19 cellular contexts compared by ENCODE assay signal in genomic region chr10:71776528-71776927, GRCh38. TPM values are rescaled to one million over a fixed set of nuclear protein-coding genes. Genes with fewer than 3 reads are reported as not detected.
DNase-seq lines count a peak whose midpoint lies in the region; ATAC-seq lines count a peak whose summit lies in the region.
"Had no signal": no experiment of that assay in that cellular context is flagged by ENCODE, and none has a peak within 500 bp of the region (broad histone marks: within the 10 kb centered on the region; RNA-seq: fewer than 3 reads in every experiment).

No MANE protein-coding gene starts in this region.

- peaks cover 38 to 59% (median 40%) of the 10 kb centered on the region in 3 donors for H3K4me1 Mint-ChIP-seq in CD8-positive, alpha-beta memory T cell
- peaks cover 78% of the 10 kb centered on the region for H3K4me1 Mint-ChIP-seq in dendritic cell treated with granulocyte-macrophage colony-stimulating factor and Interleukin-4, amounts not matched to agents 40 ng/mL and 50 ng/mL, for 4 days (ENCODE audit: low read depth)

- intact Hi-C loops in dendritic cell treated with granulocyte-macrophage colony-stimulating factor and Interleukin-4, amounts not matched to agents 40 ng/mL and 50 ng/mL, for 4 days (cut with micrococcal nuclease), result loop anchor here (5.0 kb wide), 1 partner anchor 64 kb away; no protein-coding TSS in a partner anchor

- peak; percentile 66 to 82 for DNase-seq in AML-193 (lab: John Stamatoyannopoulos, UW)
- peak in 1 of 5 donors; percentile 27 for DNase-seq in CD8-positive, alpha-beta memory T cell
- peak; percentile 33 for DNase-seq in NOMO-1 treated with dmso at 0.1 percent for 144 hours (lab: John Stamatoyannopoulos, UW; ENCODE audit: unreplicated experiment)
- DNase-seq in HK-2 (ENCODE audit: unreplicated experiment), result no peak
- DNase-seq in superior temporal gyrus (ENCODE audit: extremely low spot score), result no peak
- DNase-seq in HT-29 (ENCODE audit: low spot score), result no peak
- DNase-seq: activated CD4-positive, alpha-beta memory T cell treated with anti-CD3 and anti-CD28 coated beads, Interleukin-2, amount 10 ng/mL, durations not matched to agents 7 days and 5 days; activated effector memory CD4-positive, alpha-beta T cell treated with Interleukin-2 at 50 U/mL for 16 hours; EL; midbrain; NCI-H446 treated with DMSO at 0.1 percent for 48 hours; stimulated activated CD4-positive, alpha-beta T cell treated with anti-CD3 and anti-CD28 coated beads, Interleukin-12 subunit alpha, Interleukin-12 subunit beta, amount 100 ng/mL, for 4 hours; tibial artery had no signal

- H3K27ac ChIP-seq in CD8-positive, alpha-beta memory T cell (ENCODE audit: low read depth, low read length), result no peak overlapping the region
- H3K27ac ChIP-seq: parathyroid adenoma, tibial artery had no signal

- H3K27me3 ChIP-seq in CD8-positive, alpha-beta memory T cell (ENCODE audit: insufficient read depth, low read length, poor library complexity, severe bottlenecking), result no peaks in the 10 kb centered on the region
- H3K27me3 ChIP-seq: body of pancreas, tibial artery had no signal

- peaks cover 0 to 2% (median 0%) of the 10 kb centered on the region in 5 donors for H3K9me3 Mint-ChIP-seq in CD8-positive, alpha-beta memory T cell
- no peaks in the 10 kb centered on the region for H3K9me3 Mint-ChIP-seq in dendritic cell treated with granulocyte-macrophage colony-stimulating factor and Interleukin-4, amounts not matched to agents 40 ng/mL and 50 ng/mL, for 4 days

- ATAC-seq in HG03520 (IDR thresholded peaks at IDR 0.05; ENCODE audit: unreplicated experiment), result no peak
- ATAC-seq: body of pancreas, Panc1 had no signal

- H3K27me3 Mint-ChIP-seq in CD8-positive, alpha-beta memory T cell, result no peaks in the 10 kb centered on the region
- no peaks in the 10 kb centered on the region for H3K27me3 Mint-ChIP-seq in dendritic cell treated with granulocyte-macrophage colony-stimulating factor and Interleukin-4, amounts not matched to agents 40 ng/mL and 50 ng/mL, for 4 days
- H3K27me3 Mint-ChIP-seq: activated CD4-positive, alpha-beta memory T cell treated with anti-CD3 and anti-CD28 coated beads, Interleukin-2, amount 10 ng/mL, durations not matched to agents 7 days and 5 days had no signal

- peaks cover 0 to 13% (median 5%) of the 10 kb centered on the region in 3 donors for H3K36me3 Mint-ChIP-seq in CD8-positive, alpha-beta memory T cell
- H3K36me3 Mint-ChIP-seq in dendritic cell treated with granulocyte-macrophage colony-stimulating factor and Interleukin-4, amounts not matched to agents 40 ng/mL and 50 ng/mL, for 4 days (ENCODE audit: low read depth), result peaks cover 20% of the 10 kb centered on the region

- peak overlapping the region in 6 of 8 donors; percentile 19 to 96 (median 68) for H3K27ac Mint-ChIP-seq in CD8-positive, alpha-beta memory T cell
- peak overlapping the region; percentile 76 for H3K27ac Mint-ChIP-seq in dendritic cell treated with granulocyte-macrophage colony-stimulating factor and Interleukin-4, amounts not matched to agents 40 ng/mL and 50 ng/mL, for 4 days
- H3K27ac Mint-ChIP-seq: activated CD4-positive, alpha-beta memory T cell treated with anti-CD3 and anti-CD28 coated beads, Interleukin-2, amount 10 ng/mL, durations not matched to agents 7 days and 5 days had no signal

- peak overlapping the region in 1 of 7 donors; percentile 73 for H3K4me3 Mint-ChIP-seq in CD8-positive, alpha-beta memory T cell
- H3K4me3 Mint-ChIP-seq in dendritic cell treated with granulocyte-macrophage colony-stimulating factor and Interleukin-4, amounts not matched to agents 40 ng/mL and 50 ng/mL, for 4 days, result no peak overlapping the region
- H3K4me3 Mint-ChIP-seq: activated CD4-positive, alpha-beta memory T cell treated with anti-CD3 and anti-CD28 coated beads, Interleukin-2, amount 10 ng/mL, durations not matched to agents 7 days and 5 days had no signal

- POLR2A ChIA-PET in CD8-positive, alpha-beta memory T cell (lab: Charles Lee), result no interaction called here

- no peaks in the 10 kb centered on the region for H3K9me3 ChIP-seq in CD8-positive, alpha-beta memory T cell (ENCODE audit: low read length)
- H3K9me3 ChIP-seq: body of pancreas, tibial artery had no signal

- no peak overlapping the region for H3K4me3 ChIP-seq in CD8-positive, alpha-beta memory T cell (ENCODE audit: low read length)
- H3K4me3 ChIP-seq: body of pancreas, tibial artery had no signal

- no peaks in the 10 kb centered on the region for H3K36me3 ChIP-seq in CD8-positive, alpha-beta memory T cell (ENCODE audit: insufficient read depth, low read length)
- H3K36me3 ChIP-seq: tibial artery had no signal

- CTCF ChIA-PET in CD8-positive, alpha-beta memory T cell (lab: Charles Lee), result interaction anchor here (0.8 to 8.0 kb wide), 7 partner anchors 21 to 80 kb away, joined by 3 to 89 read pairs (median 4); no protein-coding TSS in a partner anchor

- H3K4me1 ChIP-seq in CD8-positive, alpha-beta memory T cell (ENCODE audit: insufficient read depth, low read length), result peaks cover 38% of the 10 kb centered on the region

RNA-seq across cellular contexts. Expression of gene VSIR, which starts 3.2 kb away (rescaled TPM):
- total RNA-seq in CD8-positive, alpha-beta memory T cell, result 10 to 100 TPM; 59.6 to 61.4 TPM
- polyA plus RNA-seq in CD8-positive, alpha-beta memory T cell, result 349 TPM
- 25.0 and 28.8 TPM in 2 replicates for total RNA-seq in HT-29 (2014; rRNA removed; shearing (Covaris generic))

RNA-seq across cellular contexts. Expression of gene C10orf105, which starts 57.0 kb away (rescaled TPM):
- under 1 TPM; 0.04 to 0.11 TPM for total RNA-seq in CD8-positive, alpha-beta memory T cell
- 0.23 TPM for polyA plus RNA-seq in CD8-positive, alpha-beta memory T cell
- total RNA-seq in HT-29 (2014; rRNA removed; shearing (Covaris generic)), result 0.20 TPM in 1 of 2 replicates, not detected in the other
- total RNA-seq: body of pancreas, frontal cortex had no signal

Comparison
In these comparisons a context has a peak if more than half of its experiments do, and no peak if none do; other contexts are left out.
1. DNase-seq: peak in AML-193 (2 of 2) and NOMO-1 treated with dmso at 0.1 percent for 144 hours (single experiment); none in HK-2 (single experiment), superior temporal gyrus (single experiment) and HT-29 (single experiment).